Comparison of ENCODE assay signal across 25 cellular contexts in genomic region chr17:56890390-56890789, GRCh38.
"Had no signal": no experiment of that assay in that cellular context is flagged by ENCODE, and none has a peak within 500 bp of the region (broad histone marks: within the 10 kb centered on the region; RNA-seq: fewer than 3 reads in every experiment).

No MANE protein-coding gene starts in this region.

- H3K4me3 ChIP-seq: SJCRH30 had no signal

- H3K4me1 ChIP-seq: SJCRH30 had no signal

- H3K36me3 ChIP-seq: SJCRH30 had no signal

- H3K4me1 Mint-ChIP-seq: activated naive CD4-positive, alpha-beta T cell treated with anti-CD3 and anti-CD28 coated beads, Interleukin-2, amount 10 ng/mL, durations not matched to agents 7 days and 5 days had no signal

- H3K27me3 Mint-ChIP-seq: activated CD8-positive, alpha-beta T cell treated with anti-CD3 and anti-CD28 coated beads for 36 hours; activated naive CD4-positive, alpha-beta T cell treated with anti-CD3 and anti-CD28 coated beads, Interleukin-2, amount 10 ng/mL, durations not matched to agents 7 days and 5 days; activated naive CD8-positive, alpha-beta T cell treated with anti-CD3 and anti-CD28 coated beads for 36 hours had no signal

- H3K27me3 ChIP-seq: SJCRH30 had no signal

- H3K27ac ChIP-seq: KMS-11, SJCRH30 had no signal

- ATAC-seq: activated CD4-positive, CD25-positive, alpha-beta regulatory T cell treated with anti-CD3 and anti-CD28 coated beads, Interleukin-2, amount 50 U/mL, for 24 hours; activated CD8-positive, alpha-beta T cell treated with anti-CD3 and anti-CD28 coated beads for 36 hours; activated T-cell treated with anti-CD3 and anti-CD28 coated beads, Interleukin-2, amount 50 U/mL, for 72 hours; Panc1 had no signal

- DNase-seq: activated CD4-positive, alpha-beta T cell treated with anti-CD3 and anti-CD28 coated beads for 4 hours; activated CD8-positive, alpha-beta memory T cell treated with anti-CD3 and anti-CD28 coated beads, Interleukin-2, amount 50 U/mL, for 4 hours; activated CD8-positive, alpha-beta T cell treated with anti-CD3 and anti-CD28 coated beads for 36 hours; activated gamma-delta T cell treated with Interleukin-2 at 50 U/mL for 16 hours; activated naive CD4-positive, alpha-beta T cell treated with anti-CD3 and anti-CD28 coated beads, Interleukin-2, amount 10 ng/mL, durations not matched to agents 7 days and 5 days; activated naive CD8-positive, alpha-beta T cell treated with anti-CD3 and anti-CD28 coated beads for 36 hours; activated T-cell treated with anti-CD3 and anti-CD28 coated beads, Interleukin-2, amount 50 U/mL, for 72 hours; NCI-H1105; NCI-H1436; NCI-H1694 treated with DMSO at 0.1 percent for 48 hours; NCI-H2081; NCI-H446 treated with DMSO at 0.1 percent for 48 hours; NCI-H526; NCI-H774; NK-92 treated with Interleukin-12 subunit alpha and Interleukin-12 subunit beta, amount 100 ng/mL, for 24 hours; OCI-M1; Right ventricle myocardium superior; RPMI8226; SJCRH30; SK-N-SH; T-helper 1 cell had no signal

- H3K9me3 ChIP-seq: SJCRH30, SK-N-SH had no signal

- H3K27ac Mint-ChIP-seq: activated CD8-positive, alpha-beta T cell treated with anti-CD3 and anti-CD28 coated beads for 36 hours; activated naive CD4-positive, alpha-beta T cell treated with anti-CD3 and anti-CD28 coated beads, Interleukin-2, amount 10 ng/mL, durations not matched to agents 7 days and 5 days; activated naive CD8-positive, alpha-beta T cell treated with anti-CD3 and anti-CD28 coated beads for 36 hours; activated T-cell treated with anti-CD3 and anti-CD28 coated beads, Interleukin-2, amount 50 U/mL, for 72 hours; activated T-helper 2 cell treated with anti-CD3 and anti-CD28 coated beads, Interferon-gamma antibody, Interleukin-2, Interleukin-4, amounts not matched to agents 10 μg/mL and 5 μg/mL and 100 μg/mL, durations not matched to agents 14 hours and 24 hours and 36 hours had no signal

- H3K4me3 Mint-ChIP-seq: activated CD8-positive, alpha-beta T cell treated with anti-CD3 and anti-CD28 coated beads for 36 hours; activated naive CD4-positive, alpha-beta T cell treated with anti-CD3 and anti-CD28 coated beads, Interleukin-2, amount 10 ng/mL, durations not matched to agents 7 days and 5 days; activated naive CD8-positive, alpha-beta T cell treated with anti-CD3 and anti-CD28 coated beads for 36 hours; activated T-cell treated with anti-CD3 and anti-CD28 coated beads, Interleukin-2, amount 50 U/mL, for 72 hours had no signal
